ENCODE assay signal across 8 cellular contexts in the genomic region with DNA sequence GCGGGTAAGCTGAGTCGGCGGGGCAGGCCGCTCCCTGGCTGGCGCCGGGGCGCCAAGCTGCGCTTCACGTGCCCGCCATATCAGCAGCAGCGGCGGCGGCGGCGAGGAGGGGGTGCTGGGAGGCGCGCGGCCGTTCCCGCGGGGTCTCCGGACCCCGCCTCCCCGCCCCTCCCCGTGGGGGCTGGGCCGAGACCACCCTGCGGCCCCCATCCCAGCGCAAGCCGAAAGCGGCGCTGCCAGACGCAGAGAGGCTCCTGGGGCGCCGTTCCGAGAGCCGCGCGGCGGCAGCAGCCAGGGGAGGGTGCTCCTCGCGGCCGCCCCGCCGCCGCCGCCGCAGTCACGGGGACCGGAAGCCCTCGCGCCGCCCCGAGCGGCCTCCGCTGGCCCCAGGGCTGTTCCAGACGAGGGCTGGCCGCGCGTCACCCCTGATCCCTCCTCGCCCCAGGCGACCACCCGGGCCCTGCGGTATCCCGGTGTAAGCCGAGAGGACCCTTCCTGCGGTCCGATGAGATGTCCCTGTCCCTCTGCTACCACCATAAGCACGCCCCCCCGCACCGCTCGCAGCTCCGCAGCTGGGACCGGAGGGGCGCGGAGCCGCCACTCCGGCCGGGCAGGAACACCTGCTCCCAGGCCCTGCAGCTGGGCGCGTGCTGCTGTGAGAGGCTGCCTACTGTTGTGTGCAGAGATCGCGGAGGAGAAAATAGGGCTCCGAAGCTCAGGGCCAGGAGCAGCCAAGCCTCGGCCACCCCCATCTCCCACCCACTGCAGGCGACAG. TPM values are rescaled to one million over a fixed set of nuclear protein-coding genes. Genes with fewer than 3 reads are reported as not detected.
A peak's percentile ranks its signal among the peaks of the same experiment; 100 is the strongest.
DNase-seq lines count a peak whose midpoint lies in the region; ATAC-seq, FAIRE-seq and TF ChIP-seq lines count a peak whose summit lies in the region.

No MANE protein-coding gene starts in this region.

- in situ Hi-C loops in astrocyte of the cerebellum (cut with HindIII; ENCODE audit: low sequenced_read_pairs) = no loop called here

- peak; percentile 35 for ATAC-seq in GM18909 (IDR thresholded peaks at IDR 0.05; ENCODE audit: poor library complexity, unreplicated experiment)
- ATAC-seq in stimulated activated naive CD8-positive, alpha-beta T cell treated with anti-CD3 and anti-CD28 coated beads, Interleukin-15, Interleukin-2, amounts not matched to agents 100 U/mL and 50 U/mL, for 24 hours = peak; percentile 50
- no peak for ATAC-seq in GM19467 (IDR thresholded peaks at IDR 0.05; ENCODE audit: unreplicated experiment)

- no peaks in the 10 kb centered on the region for H3K36me3 ChIP-seq in kidney (ENCODE audit: control insufficient read depth in 1 of 2, insufficient read depth in 2 of 2, low read length in 2 of 2)

- H3K9me3 ChIP-seq in kidney (ENCODE audit: control insufficient read depth in 1 of 2, low read length in 2 of 2) = no peaks in the 10 kb centered on the region

- intact Hi-C loops in kidney (cut with DNase I) = no loop called here

- no peak for FAIRE-seq in kidney (lab: Jason Lieb, UNC)

- H3K27ac ChIP-seq in C4-2B = peak overlapping the region; percentile 91
- peak overlapping the region; percentile 83 for H3K27ac ChIP-seq in kidney (ENCODE audit: low read depth in 2 of 2, low read length in 2 of 2)

- H3K9ac ChIP-seq in kidney (ENCODE audit: low read length in 2 of 2) = peak overlapping the region in 1 of 2 donors; percentile 26

- H3K4me3 ChIP-seq in astrocyte of the cerebellum (ENCODE audit: low read depth, low read length) (peak overlapping the region; percentile 38), kidney (ENCODE audit: low read length in 2 of 2) (peak overlapping the region in 1 of 2 donors; percentile 53)

- peak; percentile 37 for DNase-seq in NCI-H2171 (lab: John Stamatoyannopoulos, UW)
- no peak for DNase-seq in astrocyte of the cerebellum (ENCODE audit: low read depth)
- peak; percentile 84 for DNase-seq in kidney
- DNase-seq in stimulated activated naive CD8-positive, alpha-beta T cell treated with anti-CD3 and anti-CD28 coated beads, Interleukin-15, Interleukin-2, amounts not matched to agents 100 U/mL and 50 U/mL, for 24 hours = peak; percentile 44
- no peak for DNase-seq in COLO829 (ENCODE audit: low spot score)

- peaks cover 0 to 5% of the 10 kb centered on the region in 2 donors for H3K4me1 ChIP-seq in kidney (ENCODE audit: control insufficient read depth in 1 of 2, insufficient read depth in 1 of 2, low read depth in 1 of 2, low read length in 2 of 2)

- TF ChIP-seq CTCF in C4-2B (conservative IDR thresholded peaks at IDR 0.05) (no peak), astrocyte of the cerebellum (IDR thresholded peaks at IDR 0.05; ENCODE audit: low read depth, low read length, missing control alignments) (no peak), kidney (IDR thresholded peaks at IDR 0.05; ENCODE audit: borderline replicate concordance, extremely low read depth, insufficient read depth) (no peak)

RNA-seq across cellular contexts. Expression of a gene that starts 7.4 kb away (rescaled TPM):
- 33.9 TPM for total RNA-seq in kidney
- 7.7 TPM for polyA plus RNA-seq in kidney (ENCODE audit: insufficient read depth, low read depth, low replicate concordance)

Comparison
In these comparisons a context has a peak if more than half of its experiments do, and no peak if none do; other contexts are left out.
1. DNase-seq: peak in NCI-H2171 (single experiment), kidney (single experiment) and stimulated activated naive CD8-positive, alpha-beta T cell treated with anti-CD3 and anti-CD28 coated beads, Interleukin-15, Interleukin-2, amounts not matched to agents 100 U/mL and 50 U/mL, for 24 hours (single experiment); none in astrocyte of the cerebellum (single experiment) and COLO829 (single experiment).